ENCODE assay signal across 1 cellular context in genomic region chr3:100149713-100150112, GRCh38.
TF ChIP-seq lines count a peak whose summit lies in the region.

No MANE protein-coding gene starts in this region.

TF ChIP-seq in IMR-90, 13 proteins besides CTCF, POLR2A, EP300 and RAD21:
- TF ChIP-seq CHD1 (IDR thresholded peaks at IDR 0.05; ENCODE audit: low read depth, low read length) (no peak), BHLHE40 (IDR thresholded peaks at IDR 0.05; ENCODE audit: low read depth, low read length) (no peak), MAZ (IDR thresholded peaks at IDR 0.05; ENCODE audit: borderline replicate concordance, low read depth, low read length) (no peak), ELK1 (IDR thresholded peaks at IDR 0.05; ENCODE audit: borderline replicate concordance, low read depth, low read length) (no peak), SMC3 (IDR thresholded peaks at IDR 0.05; ENCODE audit: low read depth, low read length) (no peak), MAFK (IDR thresholded peaks at IDR 0.05; ENCODE audit: low read depth, low read length) (no peak), RCOR1 (IDR thresholded peaks at IDR 0.05; ENCODE audit: insufficient replicate concordance, low read length) (no peak)
